37 cellular contexts compared by ENCODE assay signal in genomic region chr1:45146833-45147232, GRCh38.
"Had no signal": no experiment of that assay in that cellular context is flagged by ENCODE, and none has a peak within 500 bp of the region (broad histone marks: within the 10 kb centered on the region; RNA-seq: fewer than 3 reads in every experiment).

No MANE protein-coding gene starts in this region.

- H3K27me3 ChIP-seq: adrenal gland, ascending aorta, breast epithelium, cardiac muscle cell, colonic mucosa, dorsolateral prefrontal cortex, esophagus muscularis mucosa had no signal

- DNase-seq: activated CD4-positive, alpha-beta memory T cell treated with anti-CD3 and anti-CD28 coated beads for 36 hours; activated CD4-positive, alpha-beta T cell treated with anti-CD3 and anti-CD28 coated beads for 36 hours; activated CD4-positive, alpha-beta T cell treated with anti-CD3 and anti-CD28 coated beads, Interleukin-2, amount 10 ng/mL, durations not matched to agents 24 days and 14 days; activated CD4-positive, CD25-positive, alpha-beta regulatory T cell; activated CD4-positive, CD25-positive, alpha-beta regulatory T cell treated with anti-CD3 and anti-CD28 coated beads, Interleukin-2, amount 50 U/mL, for 72 hours; activated CD8-positive, alpha-beta memory T cell treated with anti-CD3 and anti-CD28 coated beads, Interleukin-2, amount 10 ng/mL, durations not matched to agents 7 days and 5 days; activated CD8-positive, alpha-beta memory T cell treated with anti-CD3 and anti-CD28 coated beads, Interleukin-2, amount 50 U/mL, for 4 hours; activated CD8-positive, alpha-beta T cell treated with anti-CD3 and anti-CD28 coated beads, Interleukin-2, amount 10 ng/mL, durations not matched to agents 7 days and 5 days; activated effector memory CD4-positive, alpha-beta T cell treated with anti-CD3 and anti-CD28 coated beads, Interleukin-2, amount 50 U/mL, for 16 hours; activated naive CD4-positive, alpha-beta T cell treated with anti-CD3 and anti-CD28 coated beads for 36 hours; activated naive CD8-positive, alpha-beta T cell treated with anti-CD3 and anti-CD28 coated beads for 36 hours; activated naive CD8-positive, alpha-beta T cell treated with anti-CD3 and anti-CD28 coated beads, Interleukin-2, amount 50 U/mL, for 24 hours; activated T-cell treated with anti-CD3 and anti-CD28 coated beads, Interleukin-2, amount 50 U/mL, for 1 hour; activated T-cell treated with anti-CD3 and anti-CD28 coated beads, Interleukin-2, amount 50 U/mL, for 48 hours; adrenal gland; amygdala; central memory CD4-positive, alpha-beta T cell; cerebellar nuclear complex; colonic mucosa; dorsolateral prefrontal cortex; effector memory CD4-positive, alpha-beta T cell; endodermal cell; erythroblast; head of caudate nucleus; T-helper 1 cell; T-helper 17 cell; T1000 had no signal

- H3K4me1 ChIP-seq: ascending aorta, breast epithelium, colonic mucosa had no signal

- H3K27ac ChIP-seq: ascending aorta, breast epithelium, cardiac muscle cell, colonic mucosa, esophagus muscularis mucosa had no signal

- H3K9me3 Mint-ChIP-seq: activated CD4-positive, alpha-beta memory T cell treated with anti-CD3 and anti-CD28 coated beads for 36 hours; activated naive CD4-positive, alpha-beta T cell treated with anti-CD3 and anti-CD28 coated beads for 36 hours; activated naive CD4-positive, alpha-beta T cell treated with anti-CD3 and anti-CD28 coated beads, Interleukin-2, amount 50 U/mL, for 24 hours; activated naive CD8-positive, alpha-beta T cell treated with anti-CD3 and anti-CD28 coated beads for 36 hours; activated naive CD8-positive, alpha-beta T cell treated with anti-CD3 and anti-CD28 coated beads, Interleukin-2, amount 50 U/mL, for 24 hours; activated T-helper 1 cell treated with anti-CD3 and anti-CD28 coated beads, Interleukin-12 subunit alpha, Interleukin-12 subunit beta, Interleukin-2, Interleukin-4 antibody, amounts not matched to agents 30 ng/mL and 10 ng/mL and 1 ng/mL, durations not matched to agents 14 hours and 24 hours and 36 hours; activated T-helper 2 cell treated with anti-CD3 and anti-CD28 coated beads, Interferon-gamma antibody, Interleukin-2, Interleukin-4, amounts not matched to agents 10 μg/mL and 5 μg/mL and 100 μg/mL, durations not matched to agents 14 hours and 24 hours and 36 hours; endodermal cell; T-helper 2 cell treated with Interferon-gamma antibody and Interleukin-4, amounts not matched to agents 5 μg/mL and 100 μg/mL, for 36 hours had no signal

- H3K36me3 Mint-ChIP-seq: activated CD4-positive, alpha-beta memory T cell treated with anti-CD3 and anti-CD28 coated beads for 36 hours; activated CD8-positive, alpha-beta memory T cell treated with anti-CD3 and anti-CD28 coated beads, Interleukin-2, amount 10 ng/mL, durations not matched to agents 7 days and 5 days; activated naive CD8-positive, alpha-beta T cell treated with anti-CD3 and anti-CD28 coated beads for 36 hours had no signal

- H3K36me3 ChIP-seq: adrenal gland, ascending aorta, breast epithelium, cardiac muscle cell, colonic mucosa, esophagus muscularis mucosa had no signal

- H3K27ac Mint-ChIP-seq: activated CD4-positive, alpha-beta memory T cell treated with anti-CD3 and anti-CD28 coated beads for 36 hours; activated CD4-positive, alpha-beta T cell treated with anti-CD3 and anti-CD28 coated beads for 36 hours; activated CD4-positive, alpha-beta T cell treated with anti-CD3 and anti-CD28 coated beads, Interleukin-2, amount 10 ng/mL, durations not matched to agents 24 days and 14 days; activated CD8-positive, alpha-beta memory T cell treated with anti-CD3 and anti-CD28 coated beads, Interleukin-2, amount 10 ng/mL, durations not matched to agents 7 days and 5 days; activated CD8-positive, alpha-beta T cell treated with anti-CD3 and anti-CD28 coated beads, Interleukin-2, amount 10 ng/mL, durations not matched to agents 7 days and 5 days; activated naive CD4-positive, alpha-beta T cell treated with anti-CD3 and anti-CD28 coated beads for 36 hours; activated naive CD8-positive, alpha-beta T cell treated with anti-CD3 and anti-CD28 coated beads for 36 hours; activated naive CD8-positive, alpha-beta T cell treated with anti-CD3 and anti-CD28 coated beads, Interleukin-2, amount 50 U/mL, for 24 hours; activated T-helper 1 cell treated with anti-CD3 and anti-CD28 coated beads, Interleukin-12 subunit alpha, Interleukin-12 subunit beta, Interleukin-2, Interleukin-4 antibody, amounts not matched to agents 30 ng/mL and 10 ng/mL and 1 ng/mL, durations not matched to agents 14 hours and 24 hours and 36 hours; activated T-helper 2 cell treated with anti-CD3 and anti-CD28 coated beads, Interferon-gamma antibody, Interleukin-2, Interleukin-4, amounts not matched to agents 10 μg/mL and 5 μg/mL and 100 μg/mL, durations not matched to agents 14 hours and 24 hours and 36 hours; endodermal cell; T-helper 17 cell; T-helper 2 cell treated with Interferon-gamma antibody and Interleukin-4, amounts not matched to agents 5 μg/mL and 100 μg/mL, for 36 hours had no signal

- H3K27me3 Mint-ChIP-seq: activated CD4-positive, alpha-beta memory T cell treated with anti-CD3 and anti-CD28 coated beads for 36 hours; activated CD4-positive, alpha-beta T cell treated with anti-CD3 and anti-CD28 coated beads for 36 hours; activated CD8-positive, alpha-beta memory T cell treated with anti-CD3 and anti-CD28 coated beads, Interleukin-2, amount 10 ng/mL, durations not matched to agents 7 days and 5 days; activated naive CD4-positive, alpha-beta T cell treated with anti-CD3 and anti-CD28 coated beads, Interleukin-2, amount 50 U/mL, for 24 hours; activated naive CD8-positive, alpha-beta T cell treated with anti-CD3 and anti-CD28 coated beads for 36 hours; activated naive CD8-positive, alpha-beta T cell treated with anti-CD3 and anti-CD28 coated beads, Interleukin-2, amount 50 U/mL, for 24 hours; brain; T-helper 17 cell had no signal

- FAIRE-seq: frontal cortex had no signal

- H3K9me3 ChIP-seq: adrenal gland, ascending aorta, breast epithelium, colonic mucosa, esophagus muscularis mucosa had no signal

- H3K4me3 ChIP-seq: adrenal gland, ascending aorta, breast epithelium, cardiac muscle cell, colonic mucosa, dorsolateral prefrontal cortex, esophagus muscularis mucosa had no signal

- ATAC-seq: activated CD4-positive, alpha-beta T cell treated with anti-CD3 and anti-CD28 coated beads for 36 hours; activated CD8-positive, alpha-beta memory T cell treated with anti-CD3 and anti-CD28 coated beads, Interleukin-2, amount 10 ng/mL, durations not matched to agents 7 days and 5 days; activated CD8-positive, alpha-beta T cell treated with anti-CD3 and anti-CD28 coated beads, Interleukin-2, amount 10 ng/mL, durations not matched to agents 7 days and 5 days; activated naive CD8-positive, alpha-beta T cell treated with anti-CD3 and anti-CD28 coated beads, Interleukin-2, amount 50 U/mL, for 24 hours; T-helper 17 cell had no signal

- H3K4me3 Mint-ChIP-seq: activated CD4-positive, alpha-beta memory T cell treated with anti-CD3 and anti-CD28 coated beads for 36 hours; activated CD4-positive, alpha-beta T cell treated with anti-CD3 and anti-CD28 coated beads for 36 hours; activated CD4-positive, alpha-beta T cell treated with anti-CD3 and anti-CD28 coated beads, Interleukin-2, amount 10 ng/mL, durations not matched to agents 24 days and 14 days; activated CD8-positive, alpha-beta memory T cell treated with anti-CD3 and anti-CD28 coated beads, Interleukin-2, amount 10 ng/mL, durations not matched to agents 7 days and 5 days; activated CD8-positive, alpha-beta T cell treated with anti-CD3 and anti-CD28 coated beads, Interleukin-2, amount 10 ng/mL, durations not matched to agents 7 days and 5 days; activated naive CD4-positive, alpha-beta T cell treated with anti-CD3 and anti-CD28 coated beads for 36 hours; activated naive CD4-positive, alpha-beta T cell treated with anti-CD3 and anti-CD28 coated beads, Interleukin-2, amount 50 U/mL, for 24 hours; activated naive CD8-positive, alpha-beta T cell treated with anti-CD3 and anti-CD28 coated beads for 36 hours; activated naive CD8-positive, alpha-beta T cell treated with anti-CD3 and anti-CD28 coated beads, Interleukin-2, amount 50 U/mL, for 24 hours; activated T-helper 1 cell treated with anti-CD3 and anti-CD28 coated beads, Interleukin-12 subunit alpha, Interleukin-12 subunit beta, Interleukin-2, Interleukin-4 antibody, amounts not matched to agents 30 ng/mL and 10 ng/mL and 1 ng/mL, durations not matched to agents 14 hours and 24 hours and 36 hours; endodermal cell; T-helper 17 cell; T-helper 2 cell treated with Interferon-gamma antibody and Interleukin-4, amounts not matched to agents 5 μg/mL and 100 μg/mL, for 36 hours had no signal

- H3K4me1 Mint-ChIP-seq: activated CD4-positive, alpha-beta T cell treated with anti-CD3 and anti-CD28 coated beads, Interleukin-2, amount 10 ng/mL, durations not matched to agents 24 days and 14 days; activated CD8-positive, alpha-beta memory T cell treated with anti-CD3 and anti-CD28 coated beads, Interleukin-2, amount 10 ng/mL, durations not matched to agents 7 days and 5 days; activated naive CD8-positive, alpha-beta T cell treated with anti-CD3 and anti-CD28 coated beads for 36 hours had no signal
